Comparison of ENCODE assay signal across 1 cellular context in the genomic region with DNA sequence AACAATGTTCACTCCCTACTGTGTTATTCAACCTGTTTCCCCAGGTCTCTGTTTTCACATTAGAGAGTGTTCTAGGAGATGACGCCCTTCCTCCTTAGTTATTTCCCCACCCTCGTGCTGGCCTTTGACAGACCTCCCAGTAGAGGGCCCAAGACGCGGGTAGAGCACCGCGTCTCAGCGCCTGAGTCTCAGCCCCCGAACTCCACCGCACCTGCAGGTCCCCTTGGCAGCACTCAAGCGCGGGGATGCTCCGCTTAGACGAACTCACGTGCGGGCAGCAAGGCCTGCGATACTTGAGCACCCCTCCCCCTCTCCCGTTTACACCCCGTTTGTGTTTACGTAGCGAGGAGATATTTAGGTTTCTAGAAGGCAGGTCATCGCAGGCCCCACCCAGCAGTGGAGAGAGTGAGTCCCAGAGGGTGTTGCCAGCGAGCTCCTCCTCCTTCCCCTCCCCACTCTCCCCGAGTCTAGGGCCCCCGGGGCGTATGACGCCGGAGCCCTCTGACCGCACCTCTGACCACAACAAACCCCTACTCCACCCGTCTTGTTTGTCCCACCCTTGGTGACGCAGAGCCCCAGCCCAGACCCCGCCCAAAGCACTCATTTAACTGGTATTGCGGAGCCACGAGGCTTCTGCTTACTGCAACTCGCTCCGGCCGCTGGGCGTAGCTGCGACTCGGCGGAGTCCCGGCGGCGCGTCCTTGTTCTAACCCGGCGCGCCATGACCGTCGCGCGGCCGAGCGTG.
TF ChIP-seq lines count a peak whose summit lies in the region.

A gene with protein sequence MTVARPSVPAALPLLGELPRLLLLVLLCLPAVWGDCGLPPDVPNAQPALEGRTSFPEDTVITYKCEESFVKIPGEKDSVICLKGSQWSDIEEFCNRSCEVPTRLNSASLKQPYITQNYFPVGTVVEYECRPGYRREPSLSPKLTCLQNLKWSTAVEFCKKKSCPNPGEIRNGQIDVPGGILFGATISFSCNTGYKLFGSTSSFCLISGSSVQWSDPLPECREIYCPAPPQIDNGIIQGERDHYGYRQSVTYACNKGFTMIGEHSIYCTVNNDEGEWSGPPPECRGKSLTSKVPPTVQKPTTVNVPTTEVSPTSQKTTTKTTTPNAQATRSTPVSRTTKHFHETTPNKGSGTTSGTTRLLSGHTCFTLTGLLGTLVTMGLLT (plus strand): TSS at position 634 of the 745 bp plus-strand sequence. CDS start 88 bp downstream, at position 722.

TF ChIP-seq in HepG2, 621 proteins besides CTCF, POLR2A, EP300 and RAD21 (continued from another document and continues in another):
- TF ChIP-seq, protein P1, sequence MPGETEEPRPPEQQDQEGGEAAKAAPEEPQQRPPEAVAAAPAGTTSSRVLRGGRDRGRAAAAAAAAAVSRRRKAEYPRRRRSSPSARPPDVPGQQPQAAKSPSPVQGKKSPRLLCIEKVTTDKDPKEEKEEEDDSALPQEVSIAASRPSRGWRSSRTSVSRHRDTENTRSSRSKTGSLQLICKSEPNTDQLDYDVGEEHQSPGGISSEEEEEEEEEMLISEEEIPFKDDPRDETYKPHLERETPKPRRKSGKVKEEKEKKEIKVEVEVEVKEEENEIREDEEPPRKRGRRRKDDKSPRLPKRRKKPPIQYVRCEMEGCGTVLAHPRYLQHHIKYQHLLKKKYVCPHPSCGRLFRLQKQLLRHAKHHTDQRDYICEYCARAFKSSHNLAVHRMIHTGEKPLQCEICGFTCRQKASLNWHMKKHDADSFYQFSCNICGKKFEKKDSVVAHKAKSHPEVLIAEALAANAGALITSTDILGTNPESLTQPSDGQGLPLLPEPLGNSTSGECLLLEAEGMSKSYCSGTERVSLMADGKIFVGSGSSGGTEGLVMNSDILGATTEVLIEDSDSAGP (CRISPR knock-in tag; IDR thresholded peaks at IDR 0.05; ENCODE audit: borderline replicate concordance), result no peak
- TF ChIP-seq TCF12 (IDR thresholded peaks at IDR 0.05) (no peak), TCF12 (CRISPR knock-in tag; IDR thresholded peaks at IDR 0.05) (no peak), NR2F2 (IDR thresholded peaks at IDR 0.05; ENCODE audit: borderline replicate concordance, low read depth) (no peak), ZSCAN29 (CRISPR knock-in tag; conservative IDR thresholded peaks at IDR 0.05) (peak; percentile 68; the same call in 1 of the 2 replicates), SETDB1 (CRISPR knock-in tag; IDR thresholded peaks at IDR 0.05; ENCODE audit: borderline replicate concordance) (no peak), SP4 (CRISPR knock-in tag; IDR thresholded peaks at IDR 0.05) (0 out of 2 replicates have a peak, but pooled peaks have one; percentile 51), ZSCAN22 (CRISPR knock-in tag; IDR thresholded peaks at IDR 0.05) (no peak), HNF4G (IDR thresholded peaks at IDR 0.05; ENCODE audit: borderline replicate concordance, low read depth, low read length) (no peak), HNF4G (CRISPR knock-in tag; IDR thresholded peaks at IDR 0.05; ENCODE audit: borderline replicate concordance, low read depth) (no peak), HOXA5 (CRISPR knock-in tag; IDR thresholded peaks at IDR 0.05) (peak; percentile 78; the same call in 1 of the 2 replicates), SMC3 (IDR thresholded peaks at IDR 0.05; ENCODE audit: low read length) (no peak), ZNF251 (CRISPR knock-in tag; IDR thresholded peaks at IDR 0.05) (no peak), ZNF660 (CRISPR knock-in tag; IDR thresholded peaks at IDR 0.05; ENCODE audit: borderline replicate concordance, low read depth) (no peak), PHF8 (CRISPR knock-in tag; IDR thresholded peaks at IDR 0.05) (no peak), RCOR2 (CRISPR knock-in tag; IDR thresholded peaks at IDR 0.05) (no peak), FOXK2 (IDR thresholded peaks at IDR 0.05) (no peak), ZNF577 (CRISPR knock-in tag; IDR thresholded peaks at IDR 0.05; ENCODE audit: borderline replicate concordance, low read depth) (no peak), SIX1 (CRISPR knock-in tag; IDR thresholded peaks at IDR 0.05; ENCODE audit: borderline replicate concordance) (no peak), ZNF3 (CRISPR knock-in tag; IDR thresholded peaks at IDR 0.05) (no peak), ZNF678 (CRISPR knock-in tag; IDR thresholded peaks at IDR 0.05) (no peak), DNMT3B (CRISPR knock-in tag; conservative IDR thresholded peaks at IDR 0.05) (peak; percentile 84; the same call in 1 of the 2 replicates), ETV6 (CRISPR knock-in tag; conservative IDR thresholded peaks at IDR 0.05) (no peak), ZFP41 (CRISPR knock-in tag; IDR thresholded peaks at IDR 0.05; ENCODE audit: borderline replicate concordance) (no peak), FOXM1 (CRISPR knock-in tag; IDR thresholded peaks at IDR 0.05) (no peak), ZNF816 (CRISPR knock-in tag; IDR thresholded peaks at IDR 0.05; ENCODE audit: borderline replicate concordance) (peak; percentile 29; the same call in 1 of the 2 replicates), ZNF180 (CRISPR knock-in tag; IDR thresholded peaks at IDR 0.05; ENCODE audit: borderline replicate concordance, low read depth) (no peak), MTF2 (CRISPR knock-in tag; IDR thresholded peaks at IDR 0.05; ENCODE audit: borderline replicate concordance) (no peak), TARDBP (CRISPR knock-in tag; IDR thresholded peaks at IDR 0.05) (no peak), ZNF552 (CRISPR knock-in tag; IDR thresholded peaks at IDR 0.05; ENCODE audit: borderline replicate concordance) (no peak), MAFF (IDR thresholded peaks at IDR 0.05; ENCODE audit: low read depth, low read length) (no peak), CBFB (CRISPR knock-in tag; IDR thresholded peaks at IDR 0.05) (peak; percentile 91), HOXD1 (CRISPR knock-in tag; IDR thresholded peaks at IDR 0.05) (no peak; the same call in 1 of the 2 replicates), ZFP82 (CRISPR knock-in tag; IDR thresholded peaks at IDR 0.05; ENCODE audit: borderline replicate concordance) (no peak), HNF4A (CRISPR knock-in tag; IDR thresholded peaks at IDR 0.05) (no peak), PHF5A (CRISPR knock-in tag; IDR thresholded peaks at IDR 0.05; ENCODE audit: low read depth, unreplicated experiment) (no peak), ZNF230 (CRISPR knock-in tag; IDR thresholded peaks at IDR 0.05) (no peak; the same call in 1 of the 2 replicates), ZNF451 (CRISPR knock-in tag; IDR thresholded peaks at IDR 0.05) (0 out of 2 replicates have a peak, but pooled peaks have one; percentile 75), MTF1 (CRISPR knock-in tag; IDR thresholded peaks at IDR 0.05) (no peak), GABPA (IDR thresholded peaks at IDR 0.05; ENCODE audit: low read depth, low read length) (no peak), GABPA (CRISPR knock-in tag; IDR thresholded peaks at IDR 0.05; ENCODE audit: low read depth) (no peak), HES4 (CRISPR knock-in tag; IDR thresholded peaks at IDR 0.05; ENCODE audit: borderline replicate concordance) (no peak), ZNF777 (CRISPR knock-in tag; IDR thresholded peaks at IDR 0.05) (peak; percentile 90), MTA3 (CRISPR knock-in tag; IDR thresholded peaks at IDR 0.05) (no peak), ZNF264 (CRISPR knock-in tag; IDR thresholded peaks at IDR 0.05) (no peak), ZNF713 (CRISPR knock-in tag; IDR thresholded peaks at IDR 0.05) (no peak), SOX13 (IDR thresholded peaks at IDR 0.05) (0 out of 2 replicates have a peak, but pooled peaks have one; percentile 21), SOX13 (CRISPR knock-in tag; conservative IDR thresholded peaks at IDR 0.05 in 1 of 2, IDR thresholded peaks at IDR 0.05 in 1 of 2) (peak in 1 of 2 experiments; percentile 79; a peak in 2 of 4 replicates), ZNF138 (CRISPR knock-in tag; IDR thresholded peaks at IDR 0.05; ENCODE audit: low read depth) (peak; percentile 65; the same call in 1 of the 2 replicates), YY1 (IDR thresholded peaks at IDR 0.05; ENCODE audit: insufficient read depth, insufficient replicate concordance, low read depth, low read length) (peak; percentile 71), THYN1 (CRISPR knock-in tag; IDR thresholded peaks at IDR 0.05; ENCODE audit: borderline replicate concordance, low read depth) (no peak), HDAC6 (IDR thresholded peaks at IDR 0.05; ENCODE audit: low read depth, low read length) (no peak)
- TF ChIP-seq, protein P2, sequence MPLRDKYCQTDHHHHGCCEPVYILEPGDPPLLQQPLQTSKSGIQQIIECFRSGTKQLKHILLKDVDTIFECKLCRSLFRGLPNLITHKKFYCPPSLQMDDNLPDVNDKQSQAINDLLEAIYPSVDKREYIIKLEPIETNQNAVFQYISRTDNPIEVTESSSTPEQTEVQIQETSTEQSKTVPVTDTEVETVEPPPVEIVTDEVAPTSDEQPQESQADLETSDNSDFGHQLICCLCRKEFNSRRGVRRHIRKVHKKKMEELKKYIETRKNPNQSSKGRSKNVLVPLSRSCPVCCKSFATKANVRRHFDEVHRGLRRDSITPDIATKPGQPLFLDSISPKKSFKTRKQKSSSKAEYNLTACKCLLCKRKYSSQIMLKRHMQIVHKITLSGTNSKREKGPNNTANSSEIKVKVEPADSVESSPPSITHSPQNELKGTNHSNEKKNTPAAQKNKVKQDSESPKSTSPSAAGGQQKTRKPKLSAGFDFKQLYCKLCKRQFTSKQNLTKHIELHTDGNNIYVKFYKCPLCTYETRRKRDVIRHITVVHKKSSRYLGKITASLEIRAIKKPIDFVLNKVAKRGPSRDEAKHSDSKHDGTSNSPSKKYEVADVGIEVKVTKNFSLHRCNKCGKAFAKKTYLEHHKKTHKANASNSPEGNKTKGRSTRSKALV (CRISPR knock-in tag; IDR thresholded peaks at IDR 0.05), result no peak; the same call in 1 of the 2 replicates
- TF ChIP-seq, protein P3, sequence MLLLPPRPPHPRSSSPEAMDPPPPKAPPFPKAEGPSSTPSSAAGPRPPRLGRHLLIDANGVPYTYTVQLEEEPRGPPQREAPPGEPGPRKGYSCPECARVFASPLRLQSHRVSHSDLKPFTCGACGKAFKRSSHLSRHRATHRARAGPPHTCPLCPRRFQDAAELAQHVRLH (CRISPR knock-in tag; IDR thresholded peaks at IDR 0.05; ENCODE audit: borderline replicate concordance, low read depth), result peak; percentile 59; the same call in 1 of the 2 replicates
- TF ChIP-seq, protein P4, sequence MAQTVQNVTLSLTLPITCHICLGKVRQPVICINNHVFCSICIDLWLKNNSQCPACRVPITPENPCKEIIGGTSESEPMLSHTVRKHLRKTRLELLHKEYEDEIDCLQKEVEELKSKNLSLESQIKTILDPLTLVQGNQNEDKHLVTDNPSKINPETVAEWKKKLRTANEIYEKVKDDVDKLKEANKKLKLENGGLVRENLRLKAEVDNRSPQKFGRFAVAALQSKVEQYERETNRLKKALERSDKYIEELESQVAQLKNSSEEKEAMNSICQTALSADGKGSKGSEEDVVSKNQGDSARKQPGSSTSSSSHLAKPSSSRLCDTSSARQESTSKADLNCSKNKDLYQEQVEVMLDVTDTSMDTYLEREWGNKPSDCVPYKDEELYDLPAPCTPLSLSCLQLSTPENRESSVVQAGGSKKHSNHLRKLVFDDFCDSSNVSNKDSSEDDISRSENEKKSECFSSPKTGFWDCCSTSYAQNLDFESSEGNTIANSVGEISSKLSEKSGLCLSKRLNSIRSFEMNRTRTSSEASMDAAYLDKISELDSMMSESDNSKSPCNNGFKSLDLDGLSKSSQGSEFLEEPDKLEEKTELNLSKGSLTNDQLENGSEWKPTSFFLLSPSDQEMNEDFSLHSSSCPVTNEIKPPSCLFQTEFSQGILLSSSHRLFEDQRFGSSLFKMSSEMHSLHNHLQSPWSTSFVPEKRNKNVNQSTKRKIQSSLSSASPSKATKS (CRISPR knock-in tag; IDR thresholded peaks at IDR 0.05), result no peak
- TF ChIP-seq, protein P5, sequence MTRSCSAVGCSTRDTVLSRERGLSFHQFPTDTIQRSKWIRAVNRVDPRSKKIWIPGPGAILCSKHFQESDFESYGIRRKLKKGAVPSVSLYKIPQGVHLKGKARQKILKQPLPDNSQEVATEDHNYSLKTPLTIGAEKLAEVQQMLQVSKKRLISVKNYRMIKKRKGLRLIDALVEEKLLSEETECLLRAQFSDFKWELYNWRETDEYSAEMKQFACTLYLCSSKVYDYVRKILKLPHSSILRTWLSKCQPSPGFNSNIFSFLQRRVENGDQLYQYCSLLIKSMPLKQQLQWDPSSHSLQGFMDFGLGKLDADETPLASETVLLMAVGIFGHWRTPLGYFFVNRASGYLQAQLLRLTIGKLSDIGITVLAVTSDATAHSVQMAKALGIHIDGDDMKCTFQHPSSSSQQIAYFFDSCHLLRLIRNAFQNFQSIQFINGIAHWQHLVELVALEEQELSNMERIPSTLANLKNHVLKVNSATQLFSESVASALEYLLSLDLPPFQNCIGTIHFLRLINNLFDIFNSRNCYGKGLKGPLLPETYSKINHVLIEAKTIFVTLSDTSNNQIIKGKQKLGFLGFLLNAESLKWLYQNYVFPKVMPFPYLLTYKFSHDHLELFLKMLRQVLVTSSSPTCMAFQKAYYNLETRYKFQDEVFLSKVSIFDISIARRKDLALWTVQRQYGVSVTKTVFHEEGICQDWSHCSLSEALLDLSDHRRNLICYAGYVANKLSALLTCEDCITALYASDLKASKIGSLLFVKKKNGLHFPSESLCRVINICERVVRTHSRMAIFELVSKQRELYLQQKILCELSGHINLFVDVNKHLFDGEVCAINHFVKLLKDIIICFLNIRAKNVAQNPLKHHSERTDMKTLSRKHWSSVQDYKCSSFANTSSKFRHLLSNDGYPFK (CRISPR knock-in tag; IDR thresholded peaks at IDR 0.05; ENCODE audit: borderline replicate concordance), result no peak
- TF ChIP-seq, protein P6, sequence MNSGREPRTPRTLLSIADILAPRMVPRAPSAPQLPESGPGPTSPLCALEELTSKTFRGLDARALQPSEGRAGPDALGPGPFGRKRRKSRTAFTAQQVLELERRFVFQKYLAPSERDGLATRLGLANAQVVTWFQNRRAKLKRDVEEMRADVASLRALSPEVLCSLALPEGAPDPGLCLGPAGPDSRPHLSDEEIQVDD (CRISPR knock-in tag; IDR thresholded peaks at IDR 0.05; ENCODE audit: borderline replicate concordance), result no peak
- TF ChIP-seq, protein P7, sequence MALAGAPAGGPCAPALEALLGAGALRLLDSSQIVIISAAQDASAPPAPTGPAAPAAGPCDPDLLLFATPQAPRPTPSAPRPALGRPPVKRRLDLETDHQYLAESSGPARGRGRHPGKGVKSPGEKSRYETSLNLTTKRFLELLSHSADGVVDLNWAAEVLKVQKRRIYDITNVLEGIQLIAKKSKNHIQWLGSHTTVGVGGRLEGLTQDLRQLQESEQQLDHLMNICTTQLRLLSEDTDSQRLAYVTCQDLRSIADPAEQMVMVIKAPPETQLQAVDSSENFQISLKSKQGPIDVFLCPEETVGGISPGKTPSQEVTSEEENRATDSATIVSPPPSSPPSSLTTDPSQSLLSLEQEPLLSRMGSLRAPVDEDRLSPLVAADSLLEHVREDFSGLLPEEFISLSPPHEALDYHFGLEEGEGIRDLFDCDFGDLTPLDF (CRISPR knock-in tag; IDR thresholded peaks at IDR 0.05), result no peak
- TF ChIP-seq, protein P8, sequence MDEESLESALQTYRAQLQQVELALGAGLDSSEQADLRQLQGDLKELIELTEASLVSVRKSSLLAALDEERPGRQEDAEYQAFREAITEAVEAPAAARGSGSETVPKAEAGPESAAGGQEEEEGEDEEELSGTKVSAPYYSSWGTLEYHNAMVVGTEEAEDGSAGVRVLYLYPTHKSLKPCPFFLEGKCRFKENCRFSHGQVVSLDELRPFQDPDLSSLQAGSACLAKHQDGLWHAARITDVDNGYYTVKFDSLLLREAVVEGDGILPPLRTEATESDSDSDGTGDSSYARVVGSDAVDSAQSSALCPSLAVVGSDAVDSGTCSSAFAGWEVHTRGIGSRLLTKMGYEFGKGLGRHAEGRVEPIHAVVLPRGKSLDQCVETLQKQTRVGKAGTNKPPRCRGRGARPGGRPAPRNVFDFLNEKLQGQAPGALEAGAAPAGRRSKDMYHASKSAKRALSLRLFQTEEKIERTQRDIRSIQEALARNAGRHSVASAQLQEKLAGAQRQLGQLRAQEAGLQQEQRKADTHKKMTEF (CRISPR knock-in tag; IDR thresholded peaks at IDR 0.05), result peak; percentile 69
